Comparison of ENCODE assay signal across 29 cellular contexts in the genomic region with DNA sequence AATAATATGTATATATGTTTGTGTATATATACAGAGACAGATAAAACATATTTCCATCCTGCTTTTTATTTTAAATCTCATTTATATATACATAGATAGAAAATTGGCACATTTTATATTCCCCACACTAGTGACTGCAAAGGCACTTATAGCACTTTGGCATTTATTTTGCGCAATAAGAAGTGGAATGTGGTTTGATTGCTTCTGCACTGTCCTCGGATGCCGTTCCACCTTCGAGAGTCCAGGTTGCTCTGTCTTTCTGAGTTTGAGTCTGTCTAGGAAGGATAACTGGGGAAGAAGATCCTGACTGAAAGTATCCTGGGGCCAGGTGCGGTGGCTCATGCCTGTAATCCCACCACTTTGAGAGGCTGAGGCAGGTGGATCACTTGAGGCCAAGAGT.
"Had no signal": no experiment of that assay in that cellular context is flagged by ENCODE, and none has a peak within 500 bp of the region (broad histone marks: within the 10 kb centered on the region; RNA-seq: fewer than 3 reads in every experiment).

No MANE protein-coding gene starts in this region.

- H3K9me3 ChIP-seq: ascending aorta, breast epithelium, esophagus squamous epithelium had no signal

- H3K4me3 ChIP-seq: ascending aorta, breast epithelium, coronary artery, dorsolateral prefrontal cortex, esophagus squamous epithelium had no signal

- H3K4me3 Mint-ChIP-seq: activated CD4-positive, alpha-beta memory T cell treated with anti-CD3 and anti-CD28 coated beads for 36 hours; activated CD4-positive, alpha-beta T cell treated with anti-CD3 and anti-CD28 coated beads for 36 hours; activated CD4-positive, alpha-beta T cell treated with anti-CD3 and anti-CD28 coated beads, Interleukin-2, amount 10 ng/mL, durations not matched to agents 24 days and 14 days; activated CD8-positive, alpha-beta memory T cell treated with anti-CD3 and anti-CD28 coated beads, Interleukin-2, amount 10 ng/mL, durations not matched to agents 7 days and 5 days; activated CD8-positive, alpha-beta T cell treated with anti-CD3 and anti-CD28 coated beads, Interleukin-2, amount 10 ng/mL, durations not matched to agents 7 days and 5 days; activated naive CD4-positive, alpha-beta T cell treated with anti-CD3 and anti-CD28 coated beads, Interleukin-2, amount 10 ng/mL, durations not matched to agents 7 days and 5 days; activated naive CD8-positive, alpha-beta T cell treated with anti-CD3 and anti-CD28 coated beads, Interleukin-2, amount 10 ng/mL, durations not matched to agents 7 days and 5 days; activated T-cell treated with anti-CD3 and anti-CD28 coated beads, Interleukin-2, amount 50 U/mL, for 24 hours; activated T-cell treated with anti-CD3 and anti-CD28 coated beads, Interleukin-2, amount 50 U/mL, for 72 hours; brain; central memory CD8-positive, alpha-beta T cell; dendritic cell treated with granulocyte-macrophage colony-stimulating factor and Interleukin-4, amounts not matched to agents 40 ng/mL and 50 ng/mL, for 4 days; endodermal cell had no signal

- H3K27me3 ChIP-seq: ascending aorta, breast epithelium, dorsolateral prefrontal cortex, esophagus squamous epithelium had no signal

- H3K27ac ChIP-seq: ascending aorta, breast epithelium, coronary artery, dorsolateral prefrontal cortex, esophagus squamous epithelium had no signal

- H3K36me3 ChIP-seq: breast epithelium had no signal

- DNase-seq: activated CD4-positive, alpha-beta memory T cell treated with anti-CD3 and anti-CD28 coated beads for 36 hours; activated CD4-positive, alpha-beta T cell treated with anti-CD3 and anti-CD28 coated beads for 36 hours; activated CD4-positive, alpha-beta T cell treated with anti-CD3 and anti-CD28 coated beads, Interleukin-2, amount 10 ng/mL, durations not matched to agents 24 days and 14 days; activated CD4-positive, CD25-positive, alpha-beta regulatory T cell; activated CD4-positive, CD25-positive, alpha-beta regulatory T cell treated with anti-CD3 and anti-CD28 coated beads, Interleukin-2, amount 50 U/mL, for 72 hours; activated CD8-positive, alpha-beta memory T cell treated with anti-CD3 and anti-CD28 coated beads, Interleukin-2, amount 10 ng/mL, durations not matched to agents 7 days and 5 days; activated CD8-positive, alpha-beta memory T cell treated with anti-CD3 and anti-CD28 coated beads, Interleukin-2, amount 50 U/mL, for 48 hours; activated CD8-positive, alpha-beta T cell treated with anti-CD3 and anti-CD28 coated beads, Interleukin-2, amount 10 ng/mL, durations not matched to agents 7 days and 5 days; activated gamma-delta T cell; activated naive CD4-positive, alpha-beta T cell; activated naive CD4-positive, alpha-beta T cell treated with anti-CD3 and anti-CD28 coated beads, Interleukin-2, amount 10 ng/mL, durations not matched to agents 7 days and 5 days; activated naive CD8-positive, alpha-beta T cell treated with anti-CD3 and anti-CD28 coated beads, Interleukin-2, amount 10 ng/mL, durations not matched to agents 7 days and 5 days; activated T-cell treated with anti-CD3 and anti-CD28 coated beads for 4 hours; activated T-cell treated with anti-CD3 and anti-CD28 coated beads, Interleukin-2, amount 50 U/mL, for 24 hours; activated T-cell treated with anti-CD3 and anti-CD28 coated beads, Interleukin-2, amount 50 U/mL, for 72 hours; dorsolateral prefrontal cortex; effector memory CD4-positive, alpha-beta T cell; endodermal cell; erythroblast; esophagus squamous epithelium; head of caudate nucleus; T-helper 2 cell had no signal

- H3K27me3 Mint-ChIP-seq: activated CD4-positive, alpha-beta T cell treated with anti-CD3 and anti-CD28 coated beads for 36 hours; central memory CD8-positive, alpha-beta T cell; dendritic cell treated with granulocyte-macrophage colony-stimulating factor and Interleukin-4, amounts not matched to agents 40 ng/mL and 50 ng/mL, for 4 days had no signal

- H3K4me1 Mint-ChIP-seq: activated CD4-positive, alpha-beta T cell treated with anti-CD3 and anti-CD28 coated beads for 36 hours; activated CD4-positive, alpha-beta T cell treated with anti-CD3 and anti-CD28 coated beads, Interleukin-2, amount 10 ng/mL, durations not matched to agents 24 days and 14 days; activated CD8-positive, alpha-beta memory T cell treated with anti-CD3 and anti-CD28 coated beads, Interleukin-2, amount 10 ng/mL, durations not matched to agents 7 days and 5 days; activated naive CD4-positive, alpha-beta T cell treated with anti-CD3 and anti-CD28 coated beads, Interleukin-2, amount 10 ng/mL, durations not matched to agents 7 days and 5 days; activated naive CD8-positive, alpha-beta T cell treated with anti-CD3 and anti-CD28 coated beads, Interleukin-2, amount 10 ng/mL, durations not matched to agents 7 days and 5 days; brain; central memory CD8-positive, alpha-beta T cell; endodermal cell had no signal

- H3K9me3 Mint-ChIP-seq: activated CD4-positive, alpha-beta memory T cell treated with anti-CD3 and anti-CD28 coated beads for 36 hours; activated CD4-positive, alpha-beta T cell treated with anti-CD3 and anti-CD28 coated beads, Interleukin-2, amount 10 ng/mL, durations not matched to agents 24 days and 14 days; activated naive CD4-positive, alpha-beta T cell treated with anti-CD3 and anti-CD28 coated beads, Interleukin-2, amount 10 ng/mL, durations not matched to agents 7 days and 5 days; activated naive CD4-positive, alpha-beta T cell treated with anti-CD3 and anti-CD28 coated beads, Interleukin-2, amount 50 U/mL, for 72 hours; activated naive CD8-positive, alpha-beta T cell treated with anti-CD3 and anti-CD28 coated beads, Interleukin-2, amount 10 ng/mL, durations not matched to agents 7 days and 5 days; activated T-cell treated with anti-CD3 and anti-CD28 coated beads, Interleukin-2, amount 50 U/mL, for 24 hours; activated T-cell treated with anti-CD3 and anti-CD28 coated beads, Interleukin-2, amount 50 U/mL, for 72 hours; brain; central memory CD8-positive, alpha-beta T cell; dendritic cell treated with granulocyte-macrophage colony-stimulating factor and Interleukin-4, amounts not matched to agents 40 ng/mL and 50 ng/mL, for 4 days; endodermal cell had no signal

- ATAC-seq: activated CD4-positive, alpha-beta T cell treated with anti-CD3 and anti-CD28 coated beads for 36 hours; activated CD8-positive, alpha-beta memory T cell treated with anti-CD3 and anti-CD28 coated beads, Interleukin-2, amount 10 ng/mL, durations not matched to agents 7 days and 5 days; activated CD8-positive, alpha-beta T cell treated with anti-CD3 and anti-CD28 coated beads, Interleukin-2, amount 10 ng/mL, durations not matched to agents 7 days and 5 days; activated naive CD4-positive, alpha-beta T cell treated with anti-CD3 and anti-CD28 coated beads, Interleukin-2, amount 50 U/mL, for 72 hours; activated T-cell treated with anti-CD3 and anti-CD28 coated beads, Interleukin-2, amount 50 U/mL, for 72 hours had no signal

- H3K36me3 Mint-ChIP-seq: activated CD4-positive, alpha-beta memory T cell treated with anti-CD3 and anti-CD28 coated beads for 36 hours; activated CD8-positive, alpha-beta memory T cell treated with anti-CD3 and anti-CD28 coated beads, Interleukin-2, amount 10 ng/mL, durations not matched to agents 7 days and 5 days; activated naive CD4-positive, alpha-beta T cell treated with anti-CD3 and anti-CD28 coated beads, Interleukin-2, amount 10 ng/mL, durations not matched to agents 7 days and 5 days; activated naive CD4-positive, alpha-beta T cell treated with anti-CD3 and anti-CD28 coated beads, Interleukin-2, amount 50 U/mL, for 72 hours; activated naive CD8-positive, alpha-beta T cell treated with anti-CD3 and anti-CD28 coated beads, Interleukin-2, amount 10 ng/mL, durations not matched to agents 7 days and 5 days; brain had no signal

- H3K4me1 ChIP-seq: ascending aorta, breast epithelium, esophagus squamous epithelium had no signal

- H3K27ac Mint-ChIP-seq: activated CD4-positive, alpha-beta memory T cell treated with anti-CD3 and anti-CD28 coated beads for 36 hours; activated CD4-positive, alpha-beta T cell treated with anti-CD3 and anti-CD28 coated beads for 36 hours; activated CD4-positive, alpha-beta T cell treated with anti-CD3 and anti-CD28 coated beads, Interleukin-2, amount 10 ng/mL, durations not matched to agents 24 days and 14 days; activated CD8-positive, alpha-beta memory T cell treated with anti-CD3 and anti-CD28 coated beads, Interleukin-2, amount 10 ng/mL, durations not matched to agents 7 days and 5 days; activated CD8-positive, alpha-beta T cell treated with anti-CD3 and anti-CD28 coated beads, Interleukin-2, amount 10 ng/mL, durations not matched to agents 7 days and 5 days; activated naive CD4-positive, alpha-beta T cell treated with anti-CD3 and anti-CD28 coated beads, Interleukin-2, amount 10 ng/mL, durations not matched to agents 7 days and 5 days; activated naive CD4-positive, alpha-beta T cell treated with anti-CD3 and anti-CD28 coated beads, Interleukin-2, amount 50 U/mL, for 72 hours; activated naive CD8-positive, alpha-beta T cell treated with anti-CD3 and anti-CD28 coated beads, Interleukin-2, amount 10 ng/mL, durations not matched to agents 7 days and 5 days; activated T-cell treated with anti-CD3 and anti-CD28 coated beads, Interleukin-2, amount 50 U/mL, for 24 hours; activated T-cell treated with anti-CD3 and anti-CD28 coated beads, Interleukin-2, amount 50 U/mL, for 72 hours; brain; dendritic cell treated with granulocyte-macrophage colony-stimulating factor and Interleukin-4, amounts not matched to agents 40 ng/mL and 50 ng/mL, for 4 days; endodermal cell had no signal
